In genomic region chr16:88345031-88345942, GRCh38 we compare ENCODE assay signal across 26 cellular contexts.
"Had no signal": no experiment of that assay in that cellular context is flagged by ENCODE, and none has a peak within 500 bp of the region (broad histone marks: within the 10 kb centered on the region; RNA-seq: fewer than 3 reads in every experiment).

No MANE protein-coding gene starts in this region.

- H3K9me3 ChIP-seq: adrenal gland, neutrophil, pancreas, psoas muscle, suprapubic skin had no signal

- H3K27me3 ChIP-seq: adrenal gland, breast epithelium, esophagus muscularis mucosa, neutrophil, pancreas, tibial nerve had no signal

- H3K27me3 Mint-ChIP-seq: activated naive CD8-positive, alpha-beta T cell had no signal

- ATAC-seq: activated CD4-positive, alpha-beta T cell treated with anti-CD3 and anti-CD28 coated beads for 36 hours; activated T-cell treated with anti-CD3 and anti-CD28 coated beads, Interleukin-2, amount 50 U/mL, for 4 hours; left colon; natural killer cell; pancreas; psoas muscle; stimulated activated effector memory CD8-positive, alpha-beta T cell treated with anti-CD3 and anti-CD28 coated beads, Interleukin-12 subunit alpha, Interleukin-12 subunit beta, amount 100 ng/mL, for 72 hours had no signal

- H3K36me3 ChIP-seq: adrenal gland, breast epithelium, esophagus muscularis mucosa, neutrophil, pancreas, stomach, suprapubic skin, tibial nerve had no signal

- DNase-seq: activated CD4-positive, alpha-beta T cell treated with anti-CD3 and anti-CD28 coated beads for 36 hours; activated CD4-positive, alpha-beta T cell treated with anti-CD3 and anti-CD28 coated beads, Interleukin-2, amount 50 U/mL, for 4 hours; activated CD8-positive, alpha-beta memory T cell treated with anti-CD3 and anti-CD28 coated beads for 24 hours; activated CD8-positive, alpha-beta memory T cell treated with anti-CD3 and anti-CD28 coated beads, Interleukin-2, amount 50 U/mL, for 48 hours; activated naive CD4-positive, alpha-beta T cell; activated T-cell treated with anti-CD3 and anti-CD28 coated beads, Interleukin-2, amount 50 U/mL, for 4 hours; adrenal gland; glutamatergic neuron; left colon; natural killer cell; small intestine; stimulated activated CD4-positive, alpha-beta T cell treated with anti-CD3 and anti-CD28 coated beads, Interleukin-2, amount 100 ng/mL, for 24 hours; stomach; SW 1271 had no signal

- H3K4me3 ChIP-seq: adrenal gland, breast epithelium, coronary artery, esophagus muscularis mucosa, pancreas, psoas muscle, stomach, suprapubic skin, tibial nerve had no signal

- H3K36me3 Mint-ChIP-seq: activated naive CD8-positive, alpha-beta T cell; mesothelial cell of epicardium; natural killer cell; stimulated activated effector memory CD8-positive, alpha-beta T cell treated with anti-CD3 and anti-CD28 coated beads, Interleukin-12 subunit alpha, Interleukin-12 subunit beta, amount 100 ng/mL, for 72 hours had no signal

- H3K4me3 Mint-ChIP-seq: activated CD4-positive, alpha-beta T cell treated with anti-CD3 and anti-CD28 coated beads for 36 hours; activated naive CD8-positive, alpha-beta T cell; activated T-cell treated with anti-CD3 and anti-CD28 coated beads, Interleukin-2, amount 50 U/mL, for 4 hours; mesothelial cell of epicardium; natural killer cell; stimulated activated effector memory CD8-positive, alpha-beta T cell treated with anti-CD3 and anti-CD28 coated beads, Interleukin-12 subunit alpha, Interleukin-12 subunit beta, amount 100 ng/mL, for 72 hours had no signal

- H3K27ac Mint-ChIP-seq: activated CD4-positive, alpha-beta T cell treated with anti-CD3 and anti-CD28 coated beads for 36 hours; activated naive CD8-positive, alpha-beta T cell; activated T-helper 2 cell treated with anti-CD3 and anti-CD28 coated beads, Interferon-gamma antibody, Interleukin-2, Interleukin-4, amounts not matched to agents 10 μg/mL and 5 μg/mL and 100 μg/mL, durations not matched to agents 14 hours and 24 hours and 36 hours; mesothelial cell of epicardium; natural killer cell; stimulated activated effector memory CD8-positive, alpha-beta T cell treated with anti-CD3 and anti-CD28 coated beads, Interleukin-12 subunit alpha, Interleukin-12 subunit beta, amount 100 ng/mL, for 72 hours had no signal

- H3K9me3 Mint-ChIP-seq: activated T-cell treated with anti-CD3 and anti-CD28 coated beads, Interleukin-2, amount 50 U/mL, for 4 hours; activated T-helper 2 cell treated with anti-CD3 and anti-CD28 coated beads, Interferon-gamma antibody, Interleukin-2, Interleukin-4, amounts not matched to agents 10 μg/mL and 5 μg/mL and 100 μg/mL, durations not matched to agents 14 hours and 24 hours and 36 hours; natural killer cell; stimulated activated effector memory CD8-positive, alpha-beta T cell treated with anti-CD3 and anti-CD28 coated beads, Interleukin-12 subunit alpha, Interleukin-12 subunit beta, amount 100 ng/mL, for 72 hours had no signal

- H3K4me1 ChIP-seq: adrenal gland, breast epithelium, esophagus muscularis mucosa, pancreas, psoas muscle, stomach, suprapubic skin, tibial nerve had no signal

- H3K27ac ChIP-seq: adrenal gland, coronary artery, esophagus muscularis mucosa, neutrophil, pancreas, psoas muscle, stomach, suprapubic skin, tibial nerve had no signal
